In the genomic region with DNA sequence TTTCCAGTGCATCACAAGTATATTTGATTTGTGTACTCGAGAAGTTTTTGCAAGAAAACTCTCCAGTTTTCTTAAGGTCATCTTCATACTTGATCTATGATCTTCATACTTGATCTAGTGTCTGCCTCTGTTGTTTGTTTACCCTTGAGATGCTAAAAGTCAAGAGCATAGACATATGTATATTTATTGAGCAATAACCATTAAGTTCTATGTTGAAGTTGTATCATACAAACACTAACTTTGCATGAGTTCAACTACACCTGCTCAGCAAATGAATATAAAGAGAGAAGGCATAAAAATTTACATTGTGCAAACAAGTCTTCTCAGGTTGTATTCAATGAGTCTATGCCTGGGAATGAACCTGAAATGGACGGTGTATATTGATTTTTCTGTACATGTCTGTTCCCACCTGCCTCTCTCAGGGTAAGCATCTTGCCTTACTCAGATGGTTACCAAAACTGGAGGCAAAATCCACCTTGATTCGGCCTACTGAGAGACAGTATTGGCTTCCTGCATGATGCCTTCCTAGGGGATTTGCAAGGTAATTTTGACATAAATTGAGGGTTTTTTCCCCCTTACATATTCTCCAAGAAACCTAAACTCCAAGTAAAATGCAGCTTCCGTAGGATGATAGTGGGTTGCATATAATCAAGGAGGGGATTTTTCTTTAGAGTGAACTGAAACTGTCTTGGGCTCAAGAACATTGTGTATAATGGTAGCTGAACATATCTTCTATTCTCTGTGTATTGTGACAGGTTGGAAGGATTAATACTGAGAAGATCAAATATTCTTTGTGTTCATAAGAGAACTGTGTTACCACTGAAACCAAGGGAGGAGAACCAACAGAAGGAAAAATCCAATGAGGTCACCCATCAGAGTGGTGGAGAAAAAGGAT, we compare ENCODE assay signal across 16 cellular contexts.
A peak's percentile ranks its signal among the peaks of the same experiment; 100 is the strongest.
DNase-seq lines count a peak whose midpoint lies in the region; ATAC-seq and TF ChIP-seq lines count a peak whose summit lies in the region.
"Had no signal": no experiment of that assay in that cellular context is flagged by ENCODE, and none has a peak within 500 bp of the region (broad histone marks: within the 10 kb centered on the region; RNA-seq: fewer than 3 reads in every experiment).

No MANE protein-coding gene starts in this region.

- in situ Hi-C loops in gastrocnemius medialis (cut with MboI; ENCODE audit: low sequenced_read_pairs in 4 of 4), result no loop called here

- no peak for TF ChIP-seq POLR2A in body of pancreas (IDR thresholded peaks at IDR 0.05)
- TF ChIP-seq POLR2A in gastrocnemius medialis (IDR thresholded peaks at IDR 0.05), result no peak

- no peak overlapping the region for H3K4me3 ChIP-seq in body of pancreas
- no peak overlapping the region for H3K4me3 ChIP-seq in gastrocnemius medialis
- H3K4me3 ChIP-seq: HAP-1, SK-N-MC, tibial artery had no signal

- ATAC-seq in HG02610 (IDR thresholded peaks at IDR 0.05; ENCODE audit: unreplicated experiment) (peak; percentile 73), body of pancreas (no peak), gastrocnemius medialis (no peak)

- H3K4me1 ChIP-seq in body of pancreas (peaks cover 51% of the 10 kb centered on the region), gastrocnemius medialis (peaks cover 41 to 49% of the 10 kb centered on the region in 2 donors)

- 85 to 88% methylated on average over 4 of the region's 4 CpGs for WGBS in body of pancreas, 2 donors

- H3K27ac ChIP-seq in body of pancreas, result peak overlapping the region in 3 of 4 donors; percentile 57 to 64 (median 59)
- peak overlapping the region in 3 of 4 donors; percentile 11 to 48 (median 43) for H3K27ac ChIP-seq in gastrocnemius medialis
- H3K27ac ChIP-seq: SK-N-MC had no signal

- no peaks in the 10 kb centered on the region for H3K27me3 ChIP-seq in body of pancreas
- no peaks in the 10 kb centered on the region for H3K27me3 ChIP-seq in gastrocnemius medialis
- H3K27me3 ChIP-seq: tibial artery had no signal

- TF ChIP-seq CTCF in body of pancreas (IDR thresholded peaks at IDR 0.05) (no peak), gastrocnemius medialis (IDR thresholded peaks at IDR 0.05 in 4 of 5, conservative IDR thresholded peaks at IDR 0.05 in 1 of 5) (no peak)

- no peaks in the 10 kb centered on the region for H3K36me3 ChIP-seq in body of pancreas (replicated peaks in 1 of 2; ENCODE audit: insufficient read depth in 1 of 2, low read depth in 2 of 2)
- H3K36me3 ChIP-seq in gastrocnemius medialis, result no peaks in the 10 kb centered on the region
- H3K36me3 ChIP-seq: HAP-1, tibial artery had no signal

- intact Hi-C loops in body of pancreas (cut with DNase I), result no loop called here
- intact Hi-C loops in gastrocnemius medialis (cut with DNase I; ENCODE audit: low total_unique reads), result no loop called here

- DNase-seq in NCI-H146 (lab: John Stamatoyannopoulos, UW), result peak; percentile 18
- no peak for DNase-seq in NCI-H146 treated with DMSO at 0.1 percent for 48 hours (lab: John Stamatoyannopoulos, UW; ENCODE audit: unreplicated experiment)
- no peak for DNase-seq in body of pancreas
- DNase-seq in gastrocnemius medialis, result no peak
- no peak for DNase-seq in cerebellar cortex (ENCODE audit: low spot score)
- DNase-seq in cerebellar nuclear complex (lab: John Stamatoyannopoulos, UW), result no peak
- DNase-seq in NCI-H345 (lab: John Stamatoyannopoulos, UW), result no peak
- DNase-seq: activated CD4-positive, alpha-beta T cell treated with anti-CD3 and anti-CD28 coated beads, Interleukin-2, amount 50 U/mL, for 48 hours; activated T-cell treated with anti-CD3 and anti-CD28 coated beads, Interleukin-2, amount 50 U/mL, for 72 hours; CD4-positive, alpha-beta T cell; naive B cell; retina; tibial artery had no signal

- H3K9me3 ChIP-seq in body of pancreas, result no peaks in the 10 kb centered on the region
- H3K9me3 ChIP-seq in gastrocnemius medialis, result no peaks in the 10 kb centered on the region
- H3K9me3 ChIP-seq: HAP-1, tibial artery had no signal
